In the genomic region with DNA sequence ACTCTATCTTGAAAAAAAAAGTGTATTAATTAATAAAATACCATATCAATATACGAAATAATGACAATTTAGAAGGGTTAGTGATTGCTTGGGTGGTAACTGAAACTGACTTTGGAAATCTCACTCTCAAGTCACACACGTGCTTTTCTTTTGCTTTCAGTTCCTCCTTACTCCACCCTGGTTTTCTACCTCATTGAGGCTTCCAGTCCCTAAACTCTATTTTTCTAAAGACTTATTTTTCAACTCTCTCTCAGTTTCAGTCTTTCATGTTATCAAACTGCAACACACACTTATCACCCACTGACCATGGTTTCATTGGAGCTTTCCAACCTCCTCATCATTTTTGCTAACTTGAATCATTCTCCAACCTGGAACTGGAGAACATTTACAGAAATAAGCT, we compare ENCODE assay signal across 11 cellular contexts. TPM values are rescaled to one million over a fixed set of nuclear protein-coding genes. Genes with fewer than 3 reads are reported as not detected.
DNase-seq lines count a peak whose midpoint lies in the region; ATAC-seq, FAIRE-seq and TF ChIP-seq lines count a peak whose summit lies in the region.
"Had no signal": no experiment of that assay in that cellular context is flagged by ENCODE, and none has a peak within 500 bp of the region (broad histone marks: within the 10 kb centered on the region; RNA-seq: fewer than 3 reads in every experiment).

No MANE protein-coding gene starts in this region.

- H3K27ac ChIP-seq in GM12878 (ENCODE audit: control insufficient read depth, insufficient read depth) (peak overlapping the region; percentile 94), PC-3 (ENCODE audit: low read length) (no peak overlapping the region)
- no peak overlapping the region for H3K27ac ChIP-seq in CD8-positive, alpha-beta memory T cell (ENCODE audit: low read depth, low read length)
- H3K27ac ChIP-seq: neutrophil had no signal

- RAD21 ChIA-PET in GM12878 (lab: Charles Lee; ENCODE audit: unreplicated experiment): interaction anchor here (1.1 to 11.9 kb wide), 4 partner anchors 16 to 125 kb away, joined by 5 to 387 read pairs (median 9); no protein-coding TSS in a partner anchor

- H3K27me3 ChIP-seq in GM12878 (replicated peaks in 1 of 2; ENCODE audit: control insufficient read depth in 2 of 2, insufficient read depth in 2 of 2, low read length in 1 of 2): no peaks in the 10 kb centered on the region
- H3K27me3 ChIP-seq in PC-3 (ENCODE audit: low read length): no peaks in the 10 kb centered on the region
- no peaks in the 10 kb centered on the region for H3K27me3 ChIP-seq in CD8-positive, alpha-beta memory T cell (ENCODE audit: insufficient read depth, low read length, poor library complexity, severe bottlenecking)
- H3K27me3 ChIP-seq: neutrophil had no signal

- peaks cover 0 to 2% of the 10 kb centered on the region in 2 donors for H3K27me3 Mint-ChIP-seq in CD8-positive, alpha-beta memory T cell

- DNase-seq in GM12878 (ENCODE audit: low read depth, low spot score) (peak; percentile 81), PC-3 (no peak), D341Med (ENCODE audit: low spot score) (no peak), amygdala (lab: John Stamatoyannopoulos, UW) (no peak)
- DNase-seq in CD8-positive, alpha-beta memory T cell: no peak
- DNase-seq: NCI-H187 had no signal

- no peak overlapping the region for H3K27ac Mint-ChIP-seq in CD8-positive, alpha-beta memory T cell
- H3K27ac Mint-ChIP-seq: brain had no signal

- H3K36me3 Mint-ChIP-seq in CD8-positive, alpha-beta memory T cell: no peaks in the 10 kb centered on the region
- H3K36me3 Mint-ChIP-seq: brain had no signal

- peak; percentile 87 for ATAC-seq in GM18861 (IDR thresholded peaks at IDR 0.05; ENCODE audit: unreplicated experiment)
- ATAC-seq in GM21447 (IDR thresholded peaks at IDR 0.05; ENCODE audit: unreplicated experiment): peak; percentile 73
- ATAC-seq in HG03280 (IDR thresholded peaks at IDR 0.05; ENCODE audit: unreplicated experiment): peak; percentile 74
- peak; percentile 83 for ATAC-seq in GM12878
- no peak for ATAC-seq in PC-3

- TF ChIP-seq RAD21 in GM12878 (IDR thresholded peaks at IDR 0.05; ENCODE audit: insufficient read depth, low read depth, low read length): no peak

- 0% methylated on average over 2 of the region's 2 CpGs for WGBS in GM12878 (ENCODE audit: insufficient coverage, insufficient replicate concordance, low lambda C conversion rate, missing lambda C conversion rate)

- TF ChIP-seq EP300 in GM12878 (IDR thresholded peaks at IDR 0.05; ENCODE audit: borderline replicate concordance in 1 of 2, control insufficient read depth in 1 of 2, low read depth in 2 of 2, low read length in 2 of 2): peak; percentile 87 to 95; a peak in 3 of 4 replicates

- H3K4me1 ChIP-seq in GM12878 (ENCODE audit: control insufficient read depth, insufficient read depth, low read length) (peaks cover 48% of the 10 kb centered on the region), PC-3 (ENCODE audit: insufficient read depth, low read length) (peaks cover 6% of the 10 kb centered on the region; the same call in 1 of the 2 replicates)
- H3K4me1 ChIP-seq in CD8-positive, alpha-beta memory T cell (ENCODE audit: insufficient read depth, low read length): no peaks in the 10 kb centered on the region

- no peak for TF ChIP-seq CTCF in GM12878 (IDR thresholded peaks at IDR 0.05 in 2 of 3, conservative IDR thresholded peaks at IDR 0.05 in 1 of 3; ENCODE audit: control insufficient read depth in 2 of 3, extremely low read depth in 1 of 3, insufficient read depth in 1 of 3, low read depth in 3 of 3, low read length in 3 of 3)
- no peak for TF ChIP-seq CTCF in PC-3 (conservative IDR thresholded peaks at IDR 0.05; ENCODE audit: low read depth, low read length)

- H3K4me1 Mint-ChIP-seq in CD8-positive, alpha-beta memory T cell: peaks cover 4 to 7% (median 6%) of the 10 kb centered on the region in 3 donors
- H3K4me1 Mint-ChIP-seq: brain had no signal

- H3K9me3 Mint-ChIP-seq in CD8-positive, alpha-beta memory T cell: no peaks in the 10 kb centered on the region

- H3K9me2 ChIP-seq in PC-3 (replicated peaks; ENCODE audit: low read length): no peaks in the 10 kb centered on the region

- CTCF ChIA-PET in GM12878 (lab: Yijun Ruan, JAX) (interaction anchor here (0.6 to 14.5 kb wide), 15 partner anchors 8 to 405 kb away, joined by 3 to 843 read pairs (median 4); partner anchors contain the start of gene IL12A), PC-3 (lab: Charles Lee) (no interaction called here)
- CTCF ChIA-PET in CD8-positive, alpha-beta memory T cell (lab: Charles Lee): no interaction called here

- 0 out of 2 replicates have a peak overlapping the region, but pooled peaks have one; percentile 18 for H2AFZ ChIP-seq in GM12878 (ENCODE audit: control insufficient read depth, low read depth, low read length)
- no peak overlapping the region for H2AFZ ChIP-seq in PC-3 (ENCODE audit: low read length)

- no TSS peak for BruUV-seq in GM12878 (replicated peaks; lab: Mats Ljungman, UMichigan)
- BruUV-seq in PC-3 (replicated peaks; lab: Mats Ljungman, UMichigan): no TSS peak

- intact Hi-C loops in GM12878 (cut with micrococcal nuclease; ENCODE audit: unreplicated experiment) (loop anchor here (2.0 to 5.0 kb wide), 2 partner anchors 15 to 390 kb away; no protein-coding TSS in a partner anchor), PC-3 (cut with micrococcal nuclease) (no loop called here)

- SMC1A ChIA-PET in GM12878 (lab: Charles Lee; ENCODE audit: uncharacterized antibody, unreplicated experiment): interaction anchor here (0.8 to 6.2 kb wide), 11 partner anchors 8 to 397 kb away, joined by 3 to 48 read pairs (median 3); partner anchors contain the start of gene IL12A

- H3K4me3 Mint-ChIP-seq in CD8-positive, alpha-beta memory T cell: peak overlapping the region in 1 of 7 donors; percentile 10
- H3K4me3 Mint-ChIP-seq: brain had no signal

- H3K9me3 ChIP-seq in GM12878 (replicated peaks; ENCODE audit: control insufficient read depth, insufficient read depth, low read length) (no peaks in the 10 kb centered on the region), PC-3 (ENCODE audit: low read length) (no peaks in the 10 kb centered on the region)
- no peaks in the 10 kb centered on the region for H3K9me3 ChIP-seq in CD8-positive, alpha-beta memory T cell (ENCODE audit: low read length)
- H3K9me3 ChIP-seq: neutrophil had no signal

- POLR2A ChIA-PET in GM12878 (lab: Charles Lee): interaction anchor here (0.6 to 1.2 kb wide), 3 partner anchors 16 to 437 kb away, joined by 3 to 5 read pairs (median 3); partner anchors contain the start of genes IL12A and TRIM59
- POLR2A ChIA-PET in PC-3 (lab: Charles Lee; ENCODE audit: unreplicated experiment): no interaction called here
- POLR2A ChIA-PET in CD8-positive, alpha-beta memory T cell (lab: Charles Lee): no interaction called here

- H3K4me2 ChIP-seq in GM12878 (ENCODE audit: control insufficient read depth, insufficient read depth): peak overlapping the region; percentile 78
- H3K4me2 ChIP-seq in PC-3 (ENCODE audit: low read length): no peak overlapping the region

- no peak for TF ChIP-seq POLR2A in GM12878 (IDR thresholded peaks at IDR 0.05; ENCODE audit: low read depth, low read length)

- H4K20me1 ChIP-seq in GM12878 (ENCODE audit: control insufficient read depth, insufficient read depth) (no peaks in the 10 kb centered on the region), PC-3 (ENCODE audit: low read length) (no peaks in the 10 kb centered on the region)

- H3F3A ChIP-seq in PC-3 (ENCODE audit: low read length, unreplicated experiment): no peaks in the 10 kb centered on the region

- FAIRE-seq in GM12878 (lab: Jason Lieb, UNC): peak; percentile 88

- H3K4me3 ChIP-seq in GM12878 (peak overlapping the region; percentile 22; the same call in 1 of the 2 replicates), PC-3 (ENCODE audit: low read length) (no peak overlapping the region)
- H3K4me3 ChIP-seq in CD8-positive, alpha-beta memory T cell (ENCODE audit: low read length): no peak overlapping the region

- in situ Hi-C loops in GM12878 (cut with MboI): no loop called here

- H3K9ac ChIP-seq in GM12878 (ENCODE audit: control insufficient read depth, insufficient read depth, low read length) (no peak overlapping the region; the same call in 1 of the 2 replicates), PC-3 (ENCODE audit: low read length) (no peak overlapping the region)

- H3K79me2 ChIP-seq in GM12878 (ENCODE audit: control insufficient read depth, insufficient read depth, low read length): no peaks in the 10 kb centered on the region
- H3K79me2 ChIP-seq in PC-3 (ENCODE audit: low read length): no peaks in the 10 kb centered on the region

- H3K36me3 ChIP-seq in GM12878 (ENCODE audit: control insufficient read depth in 2 of 2, insufficient read depth in 2 of 2, low read length in 1 of 2) (no peaks in the 10 kb centered on the region), PC-3 (ENCODE audit: low read depth, low read length) (no peaks in the 10 kb centered on the region)
- no peaks in the 10 kb centered on the region for H3K36me3 ChIP-seq in CD8-positive, alpha-beta memory T cell (ENCODE audit: insufficient read depth, low read length)
- H3K36me3 ChIP-seq: neutrophil had no signal

TF ChIP-seq in GM12878, 131 proteins besides CTCF, POLR2A, EP300 and RAD21 (continues in another document):
- TF ChIP-seq CHD4 (IDR thresholded peaks at IDR 0.05): no peak

RNA-seq across cellular contexts. Expression of gene IL12A, which starts 23.5 kb away (rescaled TPM):
- total RNA-seq in GM12878 (2013; cell fraction: nucleolus; rRNA removed): 1.2 and 5.3 TPM in 2 replicates
- total RNA-seq in GM12878 (2014; rRNA removed) (9.8 and 10.9 TPM in 2 replicates), GM12878 (2014; rRNA removed; fragmentation: Illumina TruSeq; extraction: Trizol) (3.4 and 4.4 TPM in 2 replicates), GM12878 (2021) (3.1 and 4.0 TPM in 2 replicates), PC-3 (2014; rRNA removed) (6.5 and 8.3 TPM in 2 replicates)
- polyA plus RNA-seq in GM12878 (2011; ENCODE audit: low read depth): 1.1 TPM
- polyA plus RNA-seq in GM12878 (2011; rRNA removed) (0.99 and 1.8 TPM in 2 replicates), GM12878 (2014; fragmentation: Illumina TruSeq; extraction: Trizol) (3.2 and 3.8 TPM in 2 replicates), GM12878 (2014; fragmentation: Nextera tagmentation; extraction: Ambion mirVana) (1 to 10 TPM in 1 of 2 experiments, under 1 TPM in 1; 0.50 to 2.6 TPM), GM12878 (2014; rRNA removed) (6.0 and 8.4 TPM in 2 replicates), GM12878 (2016; fragmentation: Nextera tagmentation; extraction: Ambion mirVana) (1 to 10 TPM; 3.6 to 4.2 TPM)
- polyA plus RNA-seq in GM12878 (2011; cell fraction: cytosol; rRNA removed): 0.78 and 1.5 TPM in 2 replicates
- polyA plus RNA-seq in GM12878 (2011; cell fraction: nucleus; rRNA removed): 3.7 and 5.6 TPM in 2 replicates
- polyA plus RNA-seq in GM12878 (2012): 1.8 and 2.4 TPM in 2 replicates
- polyA minus RNA-seq in GM12878 (2011; rRNA and poly(A)+ RNA removed): 0.29 and 0.62 TPM in 2 replicates
- polyA minus RNA-seq in GM12878 (2011; cell fraction: cytosol; rRNA and poly(A)+ RNA removed): 1.2 TPM in 1 of 2 replicates, not detected in the other
- polyA minus RNA-seq in GM12878 (2011; cell fraction: nucleus; rRNA and poly(A)+ RNA removed): 0.67 and 0.97 TPM in 2 replicates
- total RNA-seq in CD8-positive, alpha-beta memory T cell: not detected
- polyA plus RNA-seq in CD8-positive, alpha-beta memory T cell: 0.79 TPM
